ENCODE assay signal across 1 cellular context in the genomic region with DNA sequence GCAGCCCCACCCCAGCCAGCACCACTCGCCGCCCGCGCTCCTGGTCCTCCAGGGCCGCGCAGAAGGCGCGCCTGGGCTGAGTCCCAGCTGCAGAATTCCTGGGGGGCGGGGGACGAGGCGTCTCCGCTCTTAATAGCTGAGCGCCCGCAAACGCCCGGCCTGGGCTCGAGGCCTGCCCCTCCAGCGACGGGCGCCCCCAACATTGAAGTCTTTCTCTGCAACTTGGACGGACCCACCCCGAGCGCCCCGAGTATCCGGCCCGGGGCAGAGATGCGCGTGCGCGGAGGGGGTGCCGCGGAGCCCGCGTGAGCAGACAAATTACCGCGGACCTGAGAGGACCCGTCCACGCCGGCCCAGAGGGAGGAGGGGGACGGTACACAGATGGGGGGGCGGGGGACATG.
A peak's percentile ranks its signal among the peaks of the same experiment; 100 is the strongest.
TF ChIP-seq lines count a peak whose summit lies in the region.

No MANE protein-coding gene starts in this region.

TF ChIP-seq in WTC11, 78 proteins besides CTCF, POLR2A, EP300 and RAD21 (continued from another document):
- TF ChIP-seq, protein P1, sequence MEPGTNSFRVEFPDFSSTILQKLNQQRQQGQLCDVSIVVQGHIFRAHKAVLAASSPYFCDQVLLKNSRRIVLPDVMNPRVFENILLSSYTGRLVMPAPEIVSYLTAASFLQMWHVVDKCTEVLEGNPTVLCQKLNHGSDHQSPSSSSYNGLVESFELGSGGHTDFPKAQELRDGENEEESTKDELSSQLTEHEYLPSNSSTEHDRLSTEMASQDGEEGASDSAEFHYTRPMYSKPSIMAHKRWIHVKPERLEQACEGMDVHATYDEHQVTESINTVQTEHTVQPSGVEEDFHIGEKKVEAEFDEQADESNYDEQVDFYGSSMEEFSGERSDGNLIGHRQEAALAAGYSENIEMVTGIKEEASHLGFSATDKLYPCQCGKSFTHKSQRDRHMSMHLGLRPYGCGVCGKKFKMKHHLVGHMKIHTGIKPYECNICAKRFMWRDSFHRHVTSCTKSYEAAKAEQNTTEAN (CRISPR knock-in tag; IDR thresholded peaks at IDR 0.05) = 0 out of 2 replicates have a peak, but pooled peaks have one; percentile 13
- TF ChIP-seq TCF7 (CRISPR knock-in tag; IDR thresholded peaks at IDR 0.05; ENCODE audit: low read depth) (no peak), CBFB (CRISPR knock-in tag; IDR thresholded peaks at IDR 0.05; ENCODE audit: low read depth) (no peak), NR3C1 (CRISPR knock-in tag; conservative IDR thresholded peaks at IDR 0.05; ENCODE audit: low read depth) (no peak), STAT6 (CRISPR knock-in tag; conservative IDR thresholded peaks at IDR 0.05; ENCODE audit: low read depth) (no peak), TEAD4 (CRISPR knock-in tag; IDR thresholded peaks at IDR 0.05) (peak; percentile 88), E2F5 (CRISPR knock-in tag; IDR thresholded peaks at IDR 0.05) (0 out of 2 replicates have a peak, but pooled peaks have one; percentile 43), TP53 (CRISPR knock-in tag; IDR thresholded peaks at IDR 0.05) (no peak), SMAD4 (CRISPR knock-in tag; IDR thresholded peaks at IDR 0.05) (no peak), PRRX2 (CRISPR knock-in tag; IDR thresholded peaks at IDR 0.05) (no peak), JUN (CRISPR knock-in tag; IDR thresholded peaks at IDR 0.05) (no peak), MYBL2 (CRISPR knock-in tag; IDR thresholded peaks at IDR 0.05) (peak; percentile 57; the same call in 1 of the 2 replicates), PREB (CRISPR knock-in tag; IDR thresholded peaks at IDR 0.05; ENCODE audit: borderline replicate concordance) (no peak), JAZF1 (CRISPR knock-in tag; IDR thresholded peaks at IDR 0.05) (no peak), TEAD1 (CRISPR knock-in tag; IDR thresholded peaks at IDR 0.05) (peak; percentile 81; the same call in 1 of the 2 replicates), ZNF219 (CRISPR knock-in tag; IDR thresholded peaks at IDR 0.05; ENCODE audit: borderline replicate concordance) (peak; percentile 61; the same call in 1 of the 2 replicates), CDX4 (CRISPR knock-in tag; IDR thresholded peaks at IDR 0.05; ENCODE audit: borderline replicate concordance) (no peak), SP1 (CRISPR knock-in tag; conservative IDR thresholded peaks at IDR 0.05) (peak; percentile 27), FOXP1 (CRISPR knock-in tag; IDR thresholded peaks at IDR 0.05; ENCODE audit: borderline replicate concordance) (no peak), ETV6 (CRISPR knock-in tag; IDR thresholded peaks at IDR 0.05) (no peak), IRF1 (CRISPR knock-in tag; IDR thresholded peaks at IDR 0.05) (no peak), NFE2L1 (CRISPR knock-in tag; IDR thresholded peaks at IDR 0.05) (no peak), ZNF317 (CRISPR knock-in tag; IDR thresholded peaks at IDR 0.05; ENCODE audit: borderline replicate concordance, low read depth) (no peak), NFATC4 (CRISPR knock-in tag; IDR thresholded peaks at IDR 0.05) (no peak), RORB (CRISPR knock-in tag; IDR thresholded peaks at IDR 0.05) (no peak), GABPB1 (CRISPR knock-in tag; IDR thresholded peaks at IDR 0.05) (no peak), CREB1 (CRISPR knock-in tag; IDR thresholded peaks at IDR 0.05) (no peak), SMAD3 (CRISPR knock-in tag; IDR thresholded peaks at IDR 0.05; ENCODE audit: borderline replicate concordance) (no peak), GTF2I (CRISPR knock-in tag; conservative IDR thresholded peaks at IDR 0.05) (no peak), ATF1 (CRISPR knock-in tag; IDR thresholded peaks at IDR 0.05) (no peak), ZNF263 (CRISPR knock-in tag; IDR thresholded peaks at IDR 0.05; ENCODE audit: low read depth) (no peak), IRF2 (CRISPR knock-in tag; IDR thresholded peaks at IDR 0.05; ENCODE audit: borderline replicate concordance, low read depth) (no peak), ZNF425 (CRISPR knock-in tag; conservative IDR thresholded peaks at IDR 0.05) (no peak), ATF2 (CRISPR knock-in tag; IDR thresholded peaks at IDR 0.05; ENCODE audit: borderline replicate concordance, low read depth) (no peak)
- TF ChIP-seq, protein P2, sequence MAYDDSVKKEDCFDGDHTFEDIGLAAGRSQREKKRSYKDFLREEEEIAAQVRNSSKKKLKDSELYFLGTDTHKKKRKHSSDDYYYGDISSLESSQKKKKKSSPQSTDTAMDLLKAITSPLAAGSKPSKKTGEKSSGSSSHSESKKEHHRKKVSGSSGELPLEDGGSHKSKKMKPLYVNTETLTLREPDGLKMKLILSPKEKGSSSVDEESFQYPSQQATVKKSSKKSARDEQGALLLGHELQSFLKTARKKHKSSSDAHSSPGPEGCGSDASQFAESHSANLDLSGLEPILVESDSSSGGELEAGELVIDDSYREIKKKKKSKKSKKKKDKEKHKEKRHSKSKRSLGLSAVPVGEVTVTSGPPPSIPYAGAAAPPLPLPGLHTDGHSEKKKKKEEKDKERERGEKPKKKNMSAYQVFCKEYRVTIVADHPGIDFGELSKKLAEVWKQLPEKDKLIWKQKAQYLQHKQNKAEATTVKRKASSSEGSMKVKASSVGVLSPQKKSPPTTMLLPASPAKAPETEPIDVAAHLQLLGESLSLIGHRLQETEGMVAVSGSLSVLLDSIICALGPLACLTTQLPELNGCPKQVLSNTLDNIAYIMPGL (CRISPR knock-in tag; IDR thresholded peaks at IDR 0.05) = no peak
- TF ChIP-seq, protein P3, sequence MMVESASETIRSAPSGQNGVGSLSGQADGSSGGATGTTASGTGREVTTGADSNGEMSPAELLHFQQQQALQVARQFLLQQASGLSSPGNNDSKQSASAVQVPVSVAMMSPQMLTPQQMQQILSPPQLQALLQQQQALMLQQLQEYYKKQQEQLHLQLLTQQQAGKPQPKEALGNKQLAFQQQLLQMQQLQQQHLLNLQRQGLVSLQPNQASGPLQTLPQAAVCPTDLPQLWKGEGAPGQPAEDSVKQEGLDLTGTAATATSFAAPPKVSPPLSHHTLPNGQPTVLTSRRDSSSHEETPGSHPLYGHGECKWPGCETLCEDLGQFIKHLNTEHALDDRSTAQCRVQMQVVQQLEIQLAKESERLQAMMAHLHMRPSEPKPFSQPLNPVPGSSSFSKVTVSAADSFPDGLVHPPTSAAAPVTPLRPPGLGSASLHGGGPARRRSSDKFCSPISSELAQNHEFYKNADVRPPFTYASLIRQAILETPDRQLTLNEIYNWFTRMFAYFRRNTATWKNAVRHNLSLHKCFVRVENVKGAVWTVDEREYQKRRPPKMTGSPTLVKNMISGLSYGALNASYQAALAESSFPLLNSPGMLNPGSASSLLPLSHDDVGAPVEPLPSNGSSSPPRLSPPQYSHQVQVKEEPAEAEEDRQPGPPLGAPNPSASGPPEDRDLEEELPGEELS (CRISPR knock-in tag; IDR thresholded peaks at IDR 0.05) = no peak
- TF ChIP-seq, protein P4, sequence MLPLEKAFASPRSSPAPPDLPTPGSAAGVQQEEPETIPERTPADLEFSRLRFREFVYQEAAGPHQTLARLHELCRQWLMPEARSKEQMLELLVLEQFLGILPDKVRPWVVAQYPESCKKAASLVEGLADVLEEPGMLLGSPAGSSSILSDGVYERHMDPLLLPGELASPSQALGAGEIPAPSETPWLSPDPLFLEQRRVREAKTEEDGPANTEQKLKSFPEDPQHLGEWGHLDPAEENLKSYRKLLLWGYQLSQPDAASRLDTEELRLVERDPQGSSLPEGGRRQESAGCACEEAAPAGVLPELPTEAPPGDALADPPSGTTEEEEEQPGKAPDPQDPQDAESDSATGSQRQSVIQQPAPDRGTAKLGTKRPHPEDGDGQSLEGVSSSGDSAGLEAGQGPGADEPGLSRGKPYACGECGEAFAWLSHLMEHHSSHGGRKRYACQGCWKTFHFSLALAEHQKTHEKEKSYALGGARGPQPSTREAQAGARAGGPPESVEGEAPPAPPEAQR (CRISPR knock-in tag; IDR thresholded peaks at IDR 0.05) = no peak
- TF ChIP-seq, protein P5, sequence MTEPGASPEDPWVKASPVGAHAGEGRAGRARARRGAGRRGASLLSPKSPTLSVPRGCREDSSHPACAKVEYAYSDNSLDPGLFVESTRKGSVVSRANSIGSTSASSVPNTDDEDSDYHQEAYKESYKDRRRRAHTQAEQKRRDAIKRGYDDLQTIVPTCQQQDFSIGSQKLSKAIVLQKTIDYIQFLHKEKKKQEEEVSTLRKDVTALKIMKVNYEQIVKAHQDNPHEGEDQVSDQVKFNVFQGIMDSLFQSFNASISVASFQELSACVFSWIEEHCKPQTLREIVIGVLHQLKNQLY (CRISPR knock-in tag; IDR thresholded peaks at IDR 0.05) = no peak
- TF ChIP-seq, protein P6, sequence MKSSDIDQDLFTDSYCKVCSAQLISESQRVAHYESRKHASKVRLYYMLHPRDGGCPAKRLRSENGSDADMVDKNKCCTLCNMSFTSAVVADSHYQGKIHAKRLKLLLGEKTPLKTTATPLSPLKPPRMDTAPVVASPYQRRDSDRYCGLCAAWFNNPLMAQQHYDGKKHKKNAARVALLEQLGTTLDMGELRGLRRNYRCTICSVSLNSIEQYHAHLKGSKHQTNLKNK (CRISPR knock-in tag; IDR thresholded peaks at IDR 0.05) = no peak
- TF ChIP-seq, protein P7, sequence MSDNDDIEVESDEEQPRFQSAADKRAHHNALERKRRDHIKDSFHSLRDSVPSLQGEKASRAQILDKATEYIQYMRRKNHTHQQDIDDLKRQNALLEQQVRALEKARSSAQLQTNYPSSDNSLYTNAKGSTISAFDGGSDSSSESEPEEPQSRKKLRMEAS (CRISPR knock-in tag; IDR thresholded peaks at IDR 0.05) = peak; percentile 39
